9 cellular contexts compared by ENCODE assay signal in the genomic region with DNA sequence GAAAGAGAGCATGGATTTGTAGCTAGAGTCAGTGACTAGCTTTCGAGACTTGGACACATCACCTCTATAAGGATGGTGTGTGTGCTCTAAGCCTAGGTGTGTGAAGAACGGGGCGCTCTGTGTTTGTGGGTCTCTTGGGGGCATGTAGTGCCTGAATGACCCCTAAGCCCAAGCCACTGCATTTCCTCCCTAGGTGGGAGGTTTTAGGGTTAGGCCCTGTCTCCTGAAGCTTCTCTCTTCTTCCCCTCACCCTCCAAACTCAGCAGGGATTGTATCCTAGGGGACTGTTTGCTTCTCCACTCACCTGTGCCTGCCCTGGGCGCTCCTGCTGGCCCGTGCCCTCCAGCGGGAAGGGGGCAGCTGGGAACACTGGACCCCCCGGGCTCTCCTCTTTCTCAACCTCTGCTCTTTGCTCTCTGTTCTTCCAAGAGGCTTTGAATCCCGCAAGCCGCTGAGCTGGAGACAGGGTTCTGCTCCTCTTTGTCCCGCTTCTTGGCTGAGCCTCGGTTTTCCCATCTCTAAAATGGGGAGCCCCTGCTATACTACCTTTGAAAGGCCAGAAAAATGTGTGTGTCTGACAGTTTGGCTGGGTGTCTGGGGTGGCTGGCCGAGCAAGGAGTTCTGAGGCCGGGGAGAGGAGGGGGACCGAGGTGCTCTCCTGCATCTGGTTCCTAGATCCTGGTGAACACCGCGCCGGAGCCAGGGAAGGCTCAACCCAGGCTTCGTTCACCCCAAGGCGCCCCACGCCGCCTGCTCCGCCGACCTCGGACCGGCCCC. TPM values are rescaled to one million over a fixed set of nuclear protein-coding genes. Genes with fewer than 3 reads are reported as not detected.
DNase-seq lines count a peak whose midpoint lies in the region; ATAC-seq and TF ChIP-seq lines count a peak whose summit lies in the region.
"Had no signal": no experiment of that assay in that cellular context is flagged by ENCODE, and none has a peak within 500 bp of the region (broad histone marks: within the 10 kb centered on the region; RNA-seq: fewer than 3 reads in every experiment).

No MANE protein-coding gene starts in this region.

- ATAC-seq in GM18858 (IDR thresholded peaks at IDR 0.05; ENCODE audit: unreplicated experiment) (no peak), GM18868 (IDR thresholded peaks at IDR 0.05; ENCODE audit: unreplicated experiment) (no peak), HG03378 (IDR thresholded peaks at IDR 0.05; ENCODE audit: unreplicated experiment) (no peak)

- no peaks in the 10 kb centered on the region for H3K36me3 Mint-ChIP-seq in Calu3 (ENCODE audit: insufficient read depth, unreplicated experiment)
- H3K36me3 Mint-ChIP-seq: CD4-positive, alpha-beta memory T cell had no signal

- H3K4me3 Mint-ChIP-seq in Calu3 (ENCODE audit: low read depth, unreplicated experiment) = peak overlapping the region; percentile 17

- H3K4me3 ChIP-seq in breast epithelium = peak overlapping the region; percentile 48 to 86 (median 56)
- peak overlapping the region; percentile 55 for H3K4me3 ChIP-seq in iPS-15b (ENCODE audit: low read depth, low read length)
- peak overlapping the region; percentile 52 for H3K4me3 ChIP-seq in rectal smooth muscle tissue (ENCODE audit: low read length)

- H3K27ac ChIP-seq in breast epithelium (peak overlapping the region; percentile 70 to 92), rectal smooth muscle tissue (ENCODE audit: low read depth, low read length) (peak overlapping the region; percentile 30)

- H3K36me3 ChIP-seq in breast epithelium (no peaks in the 10 kb centered on the region), iPS-15b (ENCODE audit: control insufficient read depth, insufficient read depth, low read length) (no peaks in the 10 kb centered on the region), rectal smooth muscle tissue (ENCODE audit: control insufficient read depth, insufficient read depth, low read length) (no peaks in the 10 kb centered on the region)

- TF ChIP-seq CTCF in Calu3 (IDR thresholded peaks at IDR 0.05; ENCODE audit: unreplicated experiment) = no peak
- no peak for TF ChIP-seq CTCF in breast epithelium (IDR thresholded peaks at IDR 0.05)

- intact Hi-C loops in Calu3 (cut with micrococcal nuclease; ENCODE audit: unreplicated experiment) (no loop called here), breast epithelium (cut with DNase I; ENCODE audit: low total_unique reads) (loop anchor here (10.0 kb wide), 1 partner anchor 158 kb away; no protein-coding TSS in a partner anchor)

- H3K27me3 ChIP-seq in breast epithelium (peaks cover 0 to 7% of the 10 kb centered on the region in 2 donors), iPS-15b (ENCODE audit: control insufficient read depth, insufficient read depth, low read length) (peaks cover 31% of the 10 kb centered on the region), rectal smooth muscle tissue (ENCODE audit: control insufficient read depth, insufficient read depth, low read length) (peaks cover 8% of the 10 kb centered on the region)

- no peak for DNase-seq in Calu3
- no peak for DNase-seq in breast epithelium (ENCODE audit: low spot score in 2 of 2)
- no peak for DNase-seq in hepatic stellate cell (ENCODE audit: low spot score)

- H3K27me3 Mint-ChIP-seq in Calu3 (ENCODE audit: unreplicated experiment) = peaks cover 69% of the 10 kb centered on the region

- H3K9me3 ChIP-seq in breast epithelium (no peaks in the 10 kb centered on the region), iPS-15b (ENCODE audit: control insufficient read depth, insufficient read depth, low read length) (no peaks in the 10 kb centered on the region)

- TF ChIP-seq POLR2A in breast epithelium (IDR thresholded peaks at IDR 0.05) = no peak

- no peaks in the 10 kb centered on the region for H3K9me3 Mint-ChIP-seq in Calu3 (ENCODE audit: low read depth, unreplicated experiment)
- H3K9me3 Mint-ChIP-seq: CD4-positive, alpha-beta memory T cell had no signal

- H3K4me1 ChIP-seq in breast epithelium (peaks cover 0 to 8% of the 10 kb centered on the region in 2 donors), iPS-15b (ENCODE audit: control insufficient read depth, insufficient read depth, low read length) (peaks cover 9% of the 10 kb centered on the region), rectal smooth muscle tissue (ENCODE audit: control insufficient read depth, insufficient read depth, low read length) (peaks cover 9% of the 10 kb centered on the region)

- no peak overlapping the region for H3K27ac Mint-ChIP-seq in Calu3 (ENCODE audit: unreplicated experiment)

- H3K9ac ChIP-seq in iPS-15b (ENCODE audit: low read depth, low read length) (no peak overlapping the region), rectal smooth muscle tissue (ENCODE audit: low read length) (no peak overlapping the region)

- H3K4me1 Mint-ChIP-seq in Calu3 (ENCODE audit: low read depth, unreplicated experiment) = peaks cover 10% of the 10 kb centered on the region

- BruUV-seq in Calu3 (replicated peaks; lab: Mats Ljungman, UMichigan) = no TSS peak

- CTCF ChIA-PET in Calu3 (lab: Charles Lee) = no interaction called here

RNA-seq across cellular contexts. Expression of a gene that starts 0.8 kb away (rescaled TPM):
- total RNA-seq in Calu3 (2022) = not detected in 2 replicates
- total RNA-seq in breast epithelium = 10 to 100 TPM in 2 of 3 donors, 1 to 10 TPM in 1; 5.9 to 37.4 (median 27.2) TPM
- total RNA-seq: CD4-positive, alpha-beta memory T cell had no signal

RNA-seq across cellular contexts. Expression of a gene that starts 3.1 kb away (rescaled TPM):
- total RNA-seq in Calu3 (2022) = not detected in 2 replicates
- total RNA-seq in breast epithelium = 1 to 10 TPM; 1.5 to 7.2 (median 4.9) TPM
- total RNA-seq: CD4-positive, alpha-beta memory T cell had no signal

RNA-seq across cellular contexts. Expression of a gene that starts 35.5 kb away (rescaled TPM):
- total RNA-seq in Calu3 (2022) (47.7 and 47.9 TPM in 2 replicates), breast epithelium (10 to 100 TPM; 13.4 to 35.5 (median 26.8) TPM)

RNA-seq across cellular contexts. Expression of a gene that starts 49.0 kb away (rescaled TPM):
- total RNA-seq in Calu3 (2022) = 10.5 and 11.6 TPM in 2 replicates
- 10 to 100 TPM; 10.5 to 39.8 (median 12.0) TPM for total RNA-seq in breast epithelium
